Comparison of ENCODE assay signal across 1 cellular context in the genomic region with DNA sequence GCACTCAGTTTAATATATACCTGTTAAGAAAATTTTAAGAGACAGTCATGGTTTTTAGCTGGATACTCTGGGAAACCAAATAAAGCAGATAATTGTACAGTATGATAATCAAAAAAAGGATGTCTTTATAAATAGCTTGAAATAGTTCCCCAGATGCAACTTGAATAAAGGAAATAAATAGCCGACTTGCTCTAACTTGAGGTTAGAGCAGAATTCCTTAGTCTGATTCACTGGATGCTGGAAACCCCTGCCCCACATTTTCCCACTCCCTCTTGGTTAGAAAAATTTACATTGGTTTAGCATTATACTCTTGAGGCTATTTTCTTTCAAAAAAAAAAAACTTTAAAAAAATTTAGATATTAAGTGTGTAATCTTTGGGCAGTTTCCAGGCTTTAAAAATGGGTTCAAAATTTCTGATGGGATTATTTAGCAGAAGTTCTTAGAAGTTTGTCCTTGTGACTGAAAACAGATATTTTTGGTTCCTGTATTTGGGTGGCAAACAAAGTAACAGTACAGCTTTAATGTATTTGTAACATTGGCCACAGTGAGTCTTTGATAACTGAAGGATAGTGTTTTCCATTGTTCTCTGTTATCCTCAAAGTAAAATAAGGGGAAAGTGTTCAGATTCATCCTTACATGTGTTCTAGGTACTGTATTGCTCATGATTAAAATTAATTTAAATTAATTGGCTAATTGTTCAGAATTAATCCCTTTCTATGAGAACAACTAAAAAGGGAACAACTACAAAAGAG.
TF ChIP-seq lines count a peak whose summit lies in the region.

No MANE protein-coding gene starts in this region.

TF ChIP-seq in SK-N-SH treated with all-trans-retinoic acid at 6 μM for 48 hours, 23 proteins besides CTCF, POLR2A, EP300 and RAD21 (continued from another document):
- TF ChIP-seq, protein P1, sequence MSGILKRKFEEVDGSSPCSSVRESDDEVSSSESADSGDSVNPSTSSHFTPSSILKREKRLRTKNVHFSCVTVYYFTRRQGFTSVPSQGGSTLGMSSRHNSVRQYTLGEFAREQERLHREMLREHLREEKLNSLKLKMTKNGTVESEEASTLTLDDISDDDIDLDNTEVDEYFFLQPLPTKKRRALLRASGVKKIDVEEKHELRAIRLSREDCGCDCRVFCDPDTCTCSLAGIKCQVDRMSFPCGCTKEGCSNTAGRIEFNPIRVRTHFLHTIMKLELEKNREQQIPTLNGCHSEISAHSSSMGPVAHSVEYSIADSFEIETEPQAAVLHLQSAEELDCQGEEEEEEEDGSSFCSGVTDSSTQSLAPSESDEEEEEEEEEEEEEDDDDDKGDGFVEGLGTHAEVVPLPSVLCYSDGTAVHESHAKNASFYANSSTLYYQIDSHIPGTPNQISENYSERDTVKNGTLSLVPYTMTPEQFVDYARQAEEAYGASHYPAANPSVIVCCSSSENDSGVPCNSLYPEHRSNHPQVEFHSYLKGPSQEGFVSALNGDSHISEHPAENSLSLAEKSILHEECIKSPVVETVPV (CRISPR knock-in tag; IDR thresholded peaks at IDR 0.05), result no peak
- TF ChIP-seq ISL1 (CRISPR knock-in tag; IDR thresholded peaks at IDR 0.05), result no peak
- TF ChIP-seq TOX (CRISPR knock-in tag; IDR thresholded peaks at IDR 0.05; ENCODE audit: borderline replicate concordance), result no peak
- TF ChIP-seq ARNTL (CRISPR knock-in tag; IDR thresholded peaks at IDR 0.05; ENCODE audit: borderline replicate concordance, low read depth), result no peak
- no peak for TF ChIP-seq ZNF8 (CRISPR knock-in tag; IDR thresholded peaks at IDR 0.05)
- no peak for TF ChIP-seq TCF4 (CRISPR knock-in tag; IDR thresholded peaks at IDR 0.05; ENCODE audit: borderline replicate concordance)
- TF ChIP-seq ZNF70 (CRISPR knock-in tag; IDR thresholded peaks at IDR 0.05), result no peak
TF ChIP-seq in SK-N-SH treated with all-trans-retinoic acid at 6 μM for 48 hours: peak in this region for 0.
